In genomic region chr9:14768561-14769234, GRCh38 we compare ENCODE assay signal across 8 cellular contexts. TPM values are rescaled to one million over a fixed set of nuclear protein-coding genes. Genes with fewer than 3 reads are reported as not detected.
A peak's percentile ranks its signal among the peaks of the same experiment; 100 is the strongest.
DNase-seq lines count a peak whose midpoint lies in the region; ATAC-seq and TF ChIP-seq lines count a peak whose summit lies in the region.

No MANE protein-coding gene starts in this region.

- no peak overlapping the region for H3K4me3 Mint-ChIP-seq in effector memory CD8-positive, alpha-beta T cell

- CTCF ChIA-PET in BJ (lab: Yijun Ruan, JAX), result interaction anchor here (0.7 to 2.3 kb wide), 18 partner anchors 10 to 1734 kb away, joined by 3 to 9 read pairs (median 4); no protein-coding TSS in a partner anchor

- peak; percentile 4 for DNase-seq in BJ (ENCODE audit: low read depth)
- peak; percentile 58 for DNase-seq in NCI-H2081 treated with DMSO at 0.1 percent for 48 hours (lab: John Stamatoyannopoulos, UW)
- DNase-seq in adipocyte (ENCODE audit: low read depth), result peak; percentile 81
- no peak for DNase-seq in right cardiac atrium
- DNase-seq in effector memory CD8-positive, alpha-beta T cell, result no peak

- H3K4me3 ChIP-seq in BJ (ENCODE audit: low read depth, low read length) (no peak overlapping the region), adipocyte (ENCODE audit: low read length) (peak overlapping the region; percentile 63), right cardiac atrium (ENCODE audit: low read length) (no peak overlapping the region), skeletal muscle tissue (ENCODE audit: low read length in 3 of 3) (peak overlapping the region in 2 of 3 donors; percentile 18 to 54)

- H3K27ac ChIP-seq in right cardiac atrium (ENCODE audit: low read length), result no peak overlapping the region
- no peak overlapping the region for H3K27ac ChIP-seq in skeletal muscle tissue (ENCODE audit: low read depth, low read length)

- 16% methylated on average over 6 of the region's 6 CpGs for WGBS in right cardiac atrium

- H3K27ac Mint-ChIP-seq in effector memory CD8-positive, alpha-beta T cell, result no peak overlapping the region

- H3K9ac ChIP-seq in adipocyte (ENCODE audit: low read length), result peak overlapping the region; percentile 55
- H3K9ac ChIP-seq in skeletal muscle tissue (ENCODE audit: low read depth in 1 of 3, low read length in 3 of 3), result peak overlapping the region in 2 of 3 donors; percentile 40 to 41

- peaks cover 0 to 4% of the 10 kb centered on the region in 2 donors for H3K4me1 Mint-ChIP-seq in effector memory CD8-positive, alpha-beta T cell (ENCODE audit: low read depth in 2 of 2)

- H3K27me3 Mint-ChIP-seq in effector memory CD8-positive, alpha-beta T cell, result peaks cover 8 to 13% of the 10 kb centered on the region in 2 donors

- H3K36me3 ChIP-seq in BJ (ENCODE audit: control insufficient read depth, insufficient read depth, low read length), result no peaks in the 10 kb centered on the region
- H3K36me3 ChIP-seq in adipocyte (ENCODE audit: control insufficient read depth, insufficient read depth, low read length, severe bottlenecking), result no peaks in the 10 kb centered on the region
- H3K36me3 ChIP-seq in skeletal muscle tissue (ENCODE audit: control insufficient read depth in 3 of 3, insufficient read depth in 3 of 3, low read length in 3 of 3), result no peaks in the 10 kb centered on the region

- H3K36me3 Mint-ChIP-seq in effector memory CD8-positive, alpha-beta T cell (ENCODE audit: insufficient read depth), result no peaks in the 10 kb centered on the region

- no peaks in the 10 kb centered on the region for H3K9me3 Mint-ChIP-seq in effector memory CD8-positive, alpha-beta T cell

- ATAC-seq in GM18909 (IDR thresholded peaks at IDR 0.05; ENCODE audit: poor library complexity, unreplicated experiment), result peak; percentile 18
- peak; percentile 39 to 63 for ATAC-seq in right cardiac atrium
- no peak for ATAC-seq in effector memory CD8-positive, alpha-beta T cell (replicated peaks)
- no peak for ATAC-seq in HG03457 (IDR thresholded peaks at IDR 0.05; ENCODE audit: unreplicated experiment)

- POLR2A ChIA-PET in BJ (lab: Charles Lee), result no interaction called here

- H3K27me3 ChIP-seq in BJ (ENCODE audit: control insufficient read depth, insufficient read depth, low read length) (no peaks in the 10 kb centered on the region), adipocyte (replicated peaks; ENCODE audit: control insufficient read depth, insufficient read depth, low read length) (peaks cover 4% of the 10 kb centered on the region), right cardiac atrium (ENCODE audit: control insufficient read depth, insufficient read depth) (no peaks in the 10 kb centered on the region), skeletal muscle tissue (ENCODE audit: control insufficient read depth in 3 of 3, insufficient read depth in 3 of 3, low read length in 3 of 3) (peaks cover 0 to 2% (median 0%) of the 10 kb centered on the region in 3 donors)

- H3K4me1 ChIP-seq in adipocyte (ENCODE audit: control insufficient read depth, insufficient read depth, low read length), result peaks cover 2% of the 10 kb centered on the region
- no peaks in the 10 kb centered on the region for H3K4me1 ChIP-seq in right cardiac atrium (ENCODE audit: control insufficient read depth, insufficient read depth, low read length)
- H3K4me1 ChIP-seq in skeletal muscle tissue (ENCODE audit: control insufficient read depth in 3 of 3, insufficient read depth in 3 of 3, low read length in 3 of 3), result no peaks in the 10 kb centered on the region

- H3K9me3 ChIP-seq in adipocyte (ENCODE audit: control insufficient read depth, low read length) (no peaks in the 10 kb centered on the region), right cardiac atrium (ENCODE audit: control insufficient read depth, low read length) (no peaks in the 10 kb centered on the region), skeletal muscle tissue (ENCODE audit: control insufficient read depth in 3 of 3, low read length in 3 of 3) (no peaks in the 10 kb centered on the region)

- intact Hi-C loops in right cardiac atrium (cut with DNase I), result loop anchor here in 2 of 4 donors (5.0 to 10.0 kb wide), 2 partner anchors 151 to 154 kb away; no protein-coding TSS in a partner anchor

- TF ChIP-seq CTCF in BJ (IDR thresholded peaks at IDR 0.05; ENCODE audit: insufficient read depth, low read depth, low read length), result peak; percentile 67

RNA-seq across cellular contexts. Expression of gene CER1, which starts 46.2 kb away (rescaled TPM):
- not detected in 2 replicates for polyA plus RNA-seq in BJ (2011; rRNA removed)
- not detected in 2 replicates for polyA minus RNA-seq in BJ (2011; rRNA and poly(A)+ RNA removed)
- not detected for total RNA-seq in right cardiac atrium
- not detected for polyA plus RNA-seq in right cardiac atrium
- total RNA-seq in skeletal muscle tissue, result not detected

Comparison
In these comparisons a context has a peak if more than half of its experiments do, and no peak if none do; other contexts are left out.
1. DNase-seq: peak in BJ (single experiment), NCI-H2081 treated with DMSO at 0.1 percent for 48 hours (single experiment) and adipocyte (single experiment); none in right cardiac atrium (0 of 3) and effector memory CD8-positive, alpha-beta T cell (0 of 3).
2. H3K4me3 ChIP-seq: peak in adipocyte (single experiment) and skeletal muscle tissue (2 of 3); none in BJ (single experiment) and right cardiac atrium (single experiment).
3. ATAC-seq: peak in GM18909 (single experiment) and right cardiac atrium (2 of 2); none in effector memory CD8-positive, alpha-beta T cell (single experiment) and HG03457 (single experiment).